Comparison of ENCODE assay signal across 24 cellular contexts in the genomic region with DNA sequence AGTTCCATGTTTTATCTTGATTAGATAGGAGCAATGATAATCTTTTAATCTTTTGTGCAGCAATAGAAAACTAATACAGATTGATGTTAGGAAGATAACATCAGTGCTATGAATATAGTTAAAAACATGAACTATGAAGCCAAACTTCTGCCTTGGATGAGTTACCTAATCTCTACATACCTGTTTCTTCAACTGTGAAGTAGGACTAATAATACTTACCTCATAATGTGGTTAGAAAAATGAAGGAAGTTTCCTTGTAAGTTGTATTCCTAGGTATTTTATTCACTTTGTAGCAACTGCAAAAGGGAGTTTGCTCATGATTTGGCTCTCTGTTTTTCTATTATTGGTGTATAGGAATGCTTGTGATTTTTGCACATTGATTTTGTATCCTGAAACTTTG.
"Had no signal": no experiment of that assay in that cellular context is flagged by ENCODE, and none has a peak within 500 bp of the region (broad histone marks: within the 10 kb centered on the region; RNA-seq: fewer than 3 reads in every experiment).

No MANE protein-coding gene starts in this region.

- H3K36me3 ChIP-seq: adrenal gland, gastroesophageal sphincter had no signal

- DNase-seq: activated CD4-positive, alpha-beta memory T cell treated with anti-CD3 and anti-CD28 coated beads for 36 hours; activated CD4-positive, alpha-beta T cell treated with anti-CD3 and anti-CD28 coated beads for 36 hours; activated CD4-positive, alpha-beta T cell treated with anti-CD3 and anti-CD28 coated beads, Interleukin-2, amount 10 ng/mL, durations not matched to agents 24 days and 14 days; activated CD4-positive, CD25-positive, alpha-beta regulatory T cell; activated CD4-positive, CD25-positive, alpha-beta regulatory T cell treated with anti-CD3 and anti-CD28 coated beads, Interleukin-2, amount 50 U/mL, for 72 hours; activated CD8-positive, alpha-beta memory T cell treated with anti-CD3 and anti-CD28 coated beads, Interleukin-2, amount 10 ng/mL, durations not matched to agents 7 days and 5 days; activated CD8-positive, alpha-beta memory T cell treated with anti-CD3 and anti-CD28 coated beads, Interleukin-2, amount 50 U/mL, for 4 hours; activated CD8-positive, alpha-beta T cell treated with anti-CD3 and anti-CD28 coated beads, Interleukin-2, amount 10 ng/mL, durations not matched to agents 7 days and 5 days; activated effector memory CD4-positive, alpha-beta T cell treated with anti-CD3 and anti-CD28 coated beads, Interleukin-2, amount 50 U/mL, for 16 hours; activated naive CD4-positive, alpha-beta T cell treated with anti-CD3 and anti-CD28 coated beads for 36 hours; activated naive CD8-positive, alpha-beta T cell treated with anti-CD3 and anti-CD28 coated beads for 36 hours; activated naive CD8-positive, alpha-beta T cell treated with anti-CD3 and anti-CD28 coated beads, Interleukin-2, amount 50 U/mL, for 24 hours; activated T-cell treated with anti-CD3 and anti-CD28 coated beads, Interleukin-2, amount 50 U/mL, for 1 hour; activated T-cell treated with anti-CD3 and anti-CD28 coated beads, Interleukin-2, amount 50 U/mL, for 48 hours; adrenal gland; amygdala; aorta; body of pancreas; effector CD8-positive, alpha-beta T cell; esophagus squamous epithelium; foreskin melanocyte; T-helper 2 cell had no signal

- H3K27me3 ChIP-seq: adrenal gland, body of pancreas, esophagus squamous epithelium, gastroesophageal sphincter had no signal

- H3K27ac ChIP-seq: adrenal gland, body of pancreas, epithelial cell of prostate, esophagus squamous epithelium, gastroesophageal sphincter had no signal

- H3K4me3 ChIP-seq: adrenal gland, body of pancreas, esophagus squamous epithelium, gastroesophageal sphincter had no signal

- H3K9me3 ChIP-seq: adrenal gland, body of pancreas, esophagus squamous epithelium, gastroesophageal sphincter had no signal

- ATAC-seq: activated CD4-positive, alpha-beta T cell treated with anti-CD3 and anti-CD28 coated beads for 36 hours; activated CD8-positive, alpha-beta memory T cell treated with anti-CD3 and anti-CD28 coated beads, Interleukin-2, amount 10 ng/mL, durations not matched to agents 7 days and 5 days; activated CD8-positive, alpha-beta T cell treated with anti-CD3 and anti-CD28 coated beads, Interleukin-2, amount 10 ng/mL, durations not matched to agents 7 days and 5 days; activated naive CD8-positive, alpha-beta T cell treated with anti-CD3 and anti-CD28 coated beads, Interleukin-2, amount 50 U/mL, for 24 hours; body of pancreas; gastroesophageal sphincter had no signal

- H3K4me1 ChIP-seq: adrenal gland, body of pancreas, esophagus squamous epithelium, gastroesophageal sphincter had no signal
